In genomic region chr7:106768324-106768751, GRCh38 we compare ENCODE assay signal across 9 cellular contexts.
DNase-seq lines count a peak whose midpoint lies in the region; ATAC-seq, FAIRE-seq and TF ChIP-seq lines count a peak whose summit lies in the region.
"Had no signal": no experiment of that assay in that cellular context is flagged by ENCODE, and none has a peak within 500 bp of the region (broad histone marks: within the 10 kb centered on the region; RNA-seq: fewer than 3 reads in every experiment).

No MANE protein-coding gene starts in this region.

- intact Hi-C loops in lower lobe of right lung (cut with DNase I) (no loop called here), breast epithelium (cut with DNase I; ENCODE audit: low total_unique reads) (no loop called here)

- H3K36me3 ChIP-seq in lower lobe of right lung: no peaks in the 10 kb centered on the region
- no peaks in the 10 kb centered on the region for H3K36me3 ChIP-seq in breast epithelium
- H3K36me3 ChIP-seq: cardiac muscle cell had no signal

- no peak overlapping the region for H3K27ac Mint-ChIP-seq in endothelial cell (ENCODE audit: unreplicated experiment)

- H3K4me1 Mint-ChIP-seq in endothelial cell (ENCODE audit: unreplicated experiment): no peaks in the 10 kb centered on the region

- no peaks in the 10 kb centered on the region for H3K27me3 ChIP-seq in lower lobe of right lung (ENCODE audit: low read depth)
- no peaks in the 10 kb centered on the region for H3K27me3 ChIP-seq in breast epithelium
- H3K27me3 ChIP-seq: cardiac muscle cell had no signal

- H3K9me3 ChIP-seq in lower lobe of right lung (no peaks in the 10 kb centered on the region), breast epithelium (no peaks in the 10 kb centered on the region)

- H3K27ac ChIP-seq in lower lobe of right lung (no peak overlapping the region), breast epithelium (no peak overlapping the region)
- H3K27ac ChIP-seq: cardiac muscle cell had no signal

- peak; percentile 35 for FAIRE-seq in GM12891 (lab: Jason Lieb, UNC)

- peaks cover 12% of the 10 kb centered on the region for H3K4me1 ChIP-seq in lower lobe of right lung
- no peaks in the 10 kb centered on the region for H3K4me1 ChIP-seq in breast epithelium

- peak overlapping the region; percentile 27 for H3K4me3 ChIP-seq in lower lobe of right lung
- peak overlapping the region in 1 of 3 donors; percentile 1 for H3K4me3 ChIP-seq in breast epithelium
- H3K4me3 ChIP-seq: cardiac muscle cell had no signal

- DNase-seq in GM12891 (ENCODE audit: insufficient read length, low spot score) (no peak), M059J (ENCODE audit: low read depth) (peak; percentile 88), lower lobe of right lung (no peak), endothelial cell (ENCODE audit: low spot score) (no peak), breast epithelium (ENCODE audit: low spot score in 2 of 2) (no peak), NCI-H2171 treated with DMSO at 0.1 percent for 48 hours (lab: John Stamatoyannopoulos, UW) (no peak), NCI-H510A (lab: John Stamatoyannopoulos, UW) (no peak)

- no peak overlapping the region for H3K4me3 Mint-ChIP-seq in endothelial cell (ENCODE audit: unreplicated experiment)

- ATAC-seq in GM21723 (IDR thresholded peaks at IDR 0.05; ENCODE audit: unreplicated experiment) (peak; percentile 76), lower lobe of right lung (peak in 1 of 2 donors; percentile 27)

- no peaks in the 10 kb centered on the region for H3K9me3 Mint-ChIP-seq in endothelial cell (ENCODE audit: unreplicated experiment)

- TF ChIP-seq POLR2A in GM12891 (IDR thresholded peaks at IDR 0.05; ENCODE audit: low read depth, low read length) (no peak), breast epithelium (IDR thresholded peaks at IDR 0.05) (no peak)

- no peaks in the 10 kb centered on the region for H3K36me3 Mint-ChIP-seq in endothelial cell (ENCODE audit: low read depth, unreplicated experiment)

- no peaks in the 10 kb centered on the region for H3K27me3 Mint-ChIP-seq in endothelial cell (ENCODE audit: unreplicated experiment)

- TF ChIP-seq CTCF in lower lobe of right lung (IDR thresholded peaks at IDR 0.05) (no peak), endothelial cell (IDR thresholded peaks at IDR 0.05; ENCODE audit: unreplicated experiment) (no peak), breast epithelium (IDR thresholded peaks at IDR 0.05) (no peak)

TF ChIP-seq in GM12891, 5 proteins besides CTCF, POLR2A, EP300 and RAD21:
- TF ChIP-seq PAX5 (IDR thresholded peaks at IDR 0.05; ENCODE audit: insufficient read depth, low read length, severe bottlenecking) (peak; percentile 51), POLR2AphosphoS5 (IDR thresholded peaks at IDR 0.05; ENCODE audit: low read depth, low read length) (no peak)
